2 cellular contexts compared by ENCODE assay signal in the genomic region with DNA sequence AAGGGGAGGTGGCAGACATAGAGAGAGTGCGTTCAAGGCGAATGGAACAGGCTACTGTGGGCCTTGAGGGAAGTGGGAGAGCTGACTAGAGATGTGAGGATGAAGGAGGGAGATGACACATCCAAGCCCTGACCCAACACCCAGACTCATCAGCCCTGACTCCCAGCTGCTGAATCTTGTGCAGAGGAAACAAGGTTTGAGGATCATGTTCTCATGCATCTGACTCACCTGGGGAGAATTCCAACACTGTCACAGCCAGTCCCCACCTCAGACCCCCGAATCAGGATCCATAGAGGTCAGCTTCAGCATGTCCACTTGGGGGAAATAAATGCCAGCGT.
TF ChIP-seq lines count a peak whose summit lies in the region.

No MANE protein-coding gene starts in this region.

TF ChIP-seq in IMR-90, 13 proteins besides CTCF, POLR2A, EP300 and RAD21:
- TF ChIP-seq FOS (IDR thresholded peaks at IDR 0.05; ENCODE audit: low read depth, low read length) (no peak), NFE2L2 (IDR thresholded peaks at IDR 0.05; ENCODE audit: low read depth, low read length) (no peak), CEBPB (IDR thresholded peaks at IDR 0.05; ENCODE audit: low read depth, low read length) (no peak), SMC3 (IDR thresholded peaks at IDR 0.05; ENCODE audit: low read depth, low read length) (no peak), MAFK (IDR thresholded peaks at IDR 0.05; ENCODE audit: low read depth, low read length) (no peak), RFX5 (IDR thresholded peaks at IDR 0.05; ENCODE audit: low read depth, low read length) (no peak)
TF ChIP-seq in IMR-90: peak in this region for 0.

TF ChIP-seq in H1, 55 proteins besides CTCF, POLR2A, EP300 and RAD21:
- TF ChIP-seq TAF1 (IDR thresholded peaks at IDR 0.05; ENCODE audit: low read depth, low read length), result no peak
- no peak for TF ChIP-seq HDAC6 (IDR thresholded peaks at IDR 0.05; ENCODE audit: low read depth, low read length)
- no peak for TF ChIP-seq CHD1 (IDR thresholded peaks at IDR 0.05; ENCODE audit: low read depth, low read length)
- no peak for TF ChIP-seq NRF1 (IDR thresholded peaks at IDR 0.05; ENCODE audit: low read depth, low read length)
- no peak for TF ChIP-seq SP2 (IDR thresholded peaks at IDR 0.05; ENCODE audit: low read length)
- no peak for TF ChIP-seq KDM1A (IDR thresholded peaks at IDR 0.05; ENCODE audit: borderline replicate concordance, low read length)
- TF ChIP-seq HDAC2 (IDR thresholded peaks at IDR 0.05; ENCODE audit: borderline replicate concordance in 1 of 2, low read depth in 2 of 2, low read length in 2 of 2), result no peak
- no peak for TF ChIP-seq GABPA (IDR thresholded peaks at IDR 0.05; ENCODE audit: borderline replicate concordance, insufficient read depth, low read length)
- no peak for TF ChIP-seq MAFK (IDR thresholded peaks at IDR 0.05; ENCODE audit: low read depth, low read length)
- TF ChIP-seq GTF2F1 (IDR thresholded peaks at IDR 0.05; ENCODE audit: borderline replicate concordance, low read depth, low read length), result no peak
- no peak for TF ChIP-seq RFX5 (IDR thresholded peaks at IDR 0.05; ENCODE audit: borderline replicate concordance, low read depth, low read length)
- no peak for TF ChIP-seq USF2 (IDR thresholded peaks at IDR 0.05; ENCODE audit: low read length)
- TF ChIP-seq BRCA1 (IDR thresholded peaks at IDR 0.05; ENCODE audit: low read depth, low read length), result no peak
- TF ChIP-seq KDM5A (IDR thresholded peaks at IDR 0.05; ENCODE audit: low read length), result no peak
- TF ChIP-seq TAF7 (optimal IDR thresholded peaks at IDR 0.05; ENCODE audit: borderline replicate concordance, low read depth, low read length), result no peak
- TF ChIP-seq, protein P1, sequence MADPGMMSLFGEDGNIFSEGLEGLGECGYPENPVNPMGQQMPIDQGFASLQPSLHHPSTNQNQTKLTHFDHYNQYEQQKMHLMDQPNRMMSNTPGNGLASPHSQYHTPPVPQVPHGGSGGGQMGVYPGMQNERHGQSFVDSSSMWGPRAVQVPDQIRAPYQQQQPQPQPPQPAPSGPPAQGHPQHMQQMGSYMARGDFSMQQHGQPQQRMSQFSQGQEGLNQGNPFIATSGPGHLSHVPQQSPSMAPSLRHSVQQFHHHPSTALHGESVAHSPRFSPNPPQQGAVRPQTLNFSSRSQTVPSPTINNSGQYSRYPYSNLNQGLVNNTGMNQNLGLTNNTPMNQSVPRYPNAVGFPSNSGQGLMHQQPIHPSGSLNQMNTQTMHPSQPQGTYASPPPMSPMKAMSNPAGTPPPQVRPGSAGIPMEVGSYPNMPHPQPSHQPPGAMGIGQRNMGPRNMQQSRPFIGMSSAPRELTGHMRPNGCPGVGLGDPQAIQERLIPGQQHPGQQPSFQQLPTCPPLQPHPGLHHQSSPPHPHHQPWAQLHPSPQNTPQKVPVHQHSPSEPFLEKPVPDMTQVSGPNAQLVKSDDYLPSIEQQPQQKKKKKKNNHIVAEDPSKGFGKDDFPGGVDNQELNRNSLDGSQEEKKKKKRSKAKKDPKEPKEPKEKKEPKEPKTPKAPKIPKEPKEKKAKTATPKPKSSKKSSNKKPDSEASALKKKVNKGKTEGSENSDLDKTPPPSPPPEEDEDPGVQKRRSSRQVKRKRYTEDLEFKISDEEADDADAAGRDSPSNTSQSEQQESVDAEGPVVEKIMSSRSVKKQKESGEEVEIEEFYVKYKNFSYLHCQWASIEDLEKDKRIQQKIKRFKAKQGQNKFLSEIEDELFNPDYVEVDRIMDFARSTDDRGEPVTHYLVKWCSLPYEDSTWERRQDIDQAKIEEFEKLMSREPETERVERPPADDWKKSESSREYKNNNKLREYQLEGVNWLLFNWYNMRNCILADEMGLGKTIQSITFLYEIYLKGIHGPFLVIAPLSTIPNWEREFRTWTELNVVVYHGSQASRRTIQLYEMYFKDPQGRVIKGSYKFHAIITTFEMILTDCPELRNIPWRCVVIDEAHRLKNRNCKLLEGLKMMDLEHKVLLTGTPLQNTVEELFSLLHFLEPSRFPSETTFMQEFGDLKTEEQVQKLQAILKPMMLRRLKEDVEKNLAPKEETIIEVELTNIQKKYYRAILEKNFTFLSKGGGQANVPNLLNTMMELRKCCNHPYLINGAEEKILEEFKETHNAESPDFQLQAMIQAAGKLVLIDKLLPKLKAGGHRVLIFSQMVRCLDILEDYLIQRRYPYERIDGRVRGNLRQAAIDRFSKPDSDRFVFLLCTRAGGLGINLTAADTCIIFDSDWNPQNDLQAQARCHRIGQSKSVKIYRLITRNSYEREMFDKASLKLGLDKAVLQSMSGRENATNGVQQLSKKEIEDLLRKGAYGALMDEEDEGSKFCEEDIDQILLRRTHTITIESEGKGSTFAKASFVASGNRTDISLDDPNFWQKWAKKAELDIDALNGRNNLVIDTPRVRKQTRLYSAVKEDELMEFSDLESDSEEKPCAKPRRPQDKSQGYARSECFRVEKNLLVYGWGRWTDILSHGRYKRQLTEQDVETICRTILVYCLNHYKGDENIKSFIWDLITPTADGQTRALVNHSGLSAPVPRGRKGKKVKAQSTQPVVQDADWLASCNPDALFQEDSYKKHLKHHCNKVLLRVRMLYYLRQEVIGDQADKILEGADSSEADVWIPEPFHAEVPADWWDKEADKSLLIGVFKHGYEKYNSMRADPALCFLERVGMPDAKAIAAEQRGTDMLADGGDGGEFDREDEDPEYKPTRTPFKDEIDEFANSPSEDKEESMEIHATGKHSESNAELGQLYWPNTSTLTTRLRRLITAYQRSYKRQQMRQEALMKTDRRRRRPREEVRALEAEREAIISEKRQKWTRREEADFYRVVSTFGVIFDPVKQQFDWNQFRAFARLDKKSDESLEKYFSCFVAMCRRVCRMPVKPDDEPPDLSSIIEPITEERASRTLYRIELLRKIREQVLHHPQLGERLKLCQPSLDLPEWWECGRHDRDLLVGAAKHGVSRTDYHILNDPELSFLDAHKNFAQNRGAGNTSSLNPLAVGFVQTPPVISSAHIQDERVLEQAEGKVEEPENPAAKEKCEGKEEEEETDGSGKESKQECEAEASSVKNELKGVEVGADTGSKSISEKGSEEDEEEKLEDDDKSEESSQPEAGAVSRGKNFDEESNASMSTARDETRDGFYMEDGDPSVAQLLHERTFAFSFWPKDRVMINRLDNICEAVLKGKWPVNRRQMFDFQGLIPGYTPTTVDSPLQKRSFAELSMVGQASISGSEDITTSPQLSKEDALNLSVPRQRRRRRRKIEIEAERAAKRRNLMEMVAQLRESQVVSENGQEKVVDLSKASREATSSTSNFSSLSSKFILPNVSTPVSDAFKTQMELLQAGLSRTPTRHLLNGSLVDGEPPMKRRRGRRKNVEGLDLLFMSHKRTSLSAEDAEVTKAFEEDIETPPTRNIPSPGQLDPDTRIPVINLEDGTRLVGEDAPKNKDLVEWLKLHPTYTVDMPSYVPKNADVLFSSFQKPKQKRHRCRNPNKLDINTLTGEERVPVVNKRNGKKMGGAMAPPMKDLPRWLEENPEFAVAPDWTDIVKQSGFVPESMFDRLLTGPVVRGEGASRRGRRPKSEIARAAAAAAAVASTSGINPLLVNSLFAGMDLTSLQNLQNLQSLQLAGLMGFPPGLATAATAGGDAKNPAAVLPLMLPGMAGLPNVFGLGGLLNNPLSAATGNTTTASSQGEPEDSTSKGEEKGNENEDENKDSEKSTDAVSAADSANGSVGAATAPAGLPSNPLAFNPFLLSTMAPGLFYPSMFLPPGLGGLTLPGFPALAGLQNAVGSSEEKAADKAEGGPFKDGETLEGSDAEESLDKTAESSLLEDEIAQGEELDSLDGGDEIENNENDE (IDR thresholded peaks at IDR 0.05; ENCODE audit: insufficient replicate concordance, low read length), result no peak
- no peak for TF ChIP-seq TCF12 (IDR thresholded peaks at IDR 0.05; ENCODE audit: low read depth, low read length)
